Comparison of ENCODE assay signal across 8 cellular contexts in the genomic region with DNA sequence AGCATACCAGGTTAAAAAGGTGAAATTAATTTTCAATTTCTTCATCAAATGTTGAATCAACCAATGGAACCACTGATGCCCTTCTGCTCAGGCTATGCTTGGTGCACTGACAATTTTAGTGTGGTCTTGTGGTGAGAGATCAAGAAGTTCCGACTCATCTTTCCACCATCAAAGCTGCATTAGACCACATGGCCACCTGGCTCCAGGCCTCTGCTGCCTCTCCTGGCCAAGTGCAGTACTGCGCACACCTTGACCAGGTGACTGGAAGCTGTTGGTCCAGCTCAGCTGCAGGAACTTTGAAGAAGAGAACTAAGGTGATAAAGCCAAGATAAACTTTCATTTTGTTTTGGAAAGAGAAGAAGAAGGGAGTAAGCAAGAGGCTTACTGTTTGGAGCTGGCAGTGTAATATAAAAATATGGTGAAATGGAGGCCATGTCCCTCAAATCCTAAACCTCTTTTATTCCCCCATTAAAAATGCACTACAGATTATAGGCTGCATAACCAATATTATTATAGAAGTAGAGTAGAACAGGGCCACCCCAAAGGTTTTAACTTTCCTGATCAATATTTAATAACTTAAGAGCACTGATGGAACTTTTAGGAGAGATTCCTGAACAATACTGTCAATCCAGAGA.
DNase-seq lines count a peak whose midpoint lies in the region; ATAC-seq and TF ChIP-seq lines count a peak whose summit lies in the region.

No MANE protein-coding gene starts in this region.

- no peak overlapping the region for H3K4me3 ChIP-seq in sigmoid colon

- intact Hi-C loops in sigmoid colon (cut with DNase I) = no loop called here

- ATAC-seq in GM21619 (IDR thresholded peaks at IDR 0.05; ENCODE audit: unreplicated experiment) = peak; percentile 97

- H3K27me3 ChIP-seq in sigmoid colon = no peaks in the 10 kb centered on the region

- TF ChIP-seq POLR2A in sigmoid colon (IDR thresholded peaks at IDR 0.05) = no peak

- TF ChIP-seq CTCF in sigmoid colon (IDR thresholded peaks at IDR 0.05) = peak in 1 of 4 experiments; percentile 14

- no peak overlapping the region for H3K27ac ChIP-seq in sigmoid colon

- WGBS in sigmoid colon, 2 donors = 71 to 75% methylated on average over 2 of the region's 2 CpGs

- H3K9me3 ChIP-seq in sigmoid colon = no peaks in the 10 kb centered on the region

- peak; percentile 2 for DNase-seq in NK-92 treated with Interleukin-12 subunit alpha and Interleukin-12 subunit beta, amount 100 ng/mL, for 24 hours (lab: John Stamatoyannopoulos, UW)
- DNase-seq in NK-92 (lab: John Stamatoyannopoulos, UW; ENCODE audit: unreplicated experiment) (no peak), HPDE6-E6E7 (ENCODE audit: extremely low spot score) (peak; percentile 16), activated T-cell treated with anti-CD3 and anti-CD28 coated beads for 24 hours (ENCODE audit: low read depth) (peak; percentile 22), left kidney (ENCODE audit: low read depth, low spot score) (peak; percentile 15), sigmoid colon (no peak), hepatic stellate cell (ENCODE audit: low spot score) (no peak)

- H3K36me3 ChIP-seq in sigmoid colon = no peaks in the 10 kb centered on the region

- H3K4me1 ChIP-seq in sigmoid colon = no peaks in the 10 kb centered on the region

- no peak for TF ChIP-seq EP300 in sigmoid colon (IDR thresholded peaks at IDR 0.05)

Comparison
In these comparisons a context has a peak if more than half of its experiments do, and no peak if none do; other contexts are left out.
1. DNase-seq: peak in NK-92 treated with Interleukin-12 subunit alpha and Interleukin-12 subunit beta, amount 100 ng/mL, for 24 hours (single experiment), HPDE6-E6E7 (single experiment), activated T-cell treated with anti-CD3 and anti-CD28 coated beads for 24 hours (single experiment) and left kidney (single experiment); none in NK-92 (single experiment), sigmoid colon (single experiment) and hepatic stellate cell (single experiment).